24 cellular contexts compared by ENCODE assay signal in genomic region chr2:176146645-176147044, GRCh38. TPM values are rescaled to one million over a fixed set of nuclear protein-coding genes. Genes with fewer than 3 reads are reported as not detected.
"Had no signal": no experiment of that assay in that cellular context is flagged by ENCODE, and none has a peak within 500 bp of the region (broad histone marks: within the 10 kb centered on the region; RNA-seq: fewer than 3 reads in every experiment).

No MANE protein-coding gene starts in this region.

- H3K27me3 ChIP-seq: SJSA1 had no signal

- H3K9me3 ChIP-seq: SJSA1 had no signal

- H3K36me3 ChIP-seq: SJSA1 had no signal

- H3K4me1 ChIP-seq: SJSA1 had no signal

- DNase-seq: KBM-7, MV-4-11, NCI-H1048, NCI-H1105 treated with DMSO at 0.1 percent for 48 hours, NCI-H1417 treated with DMSO at 0.1 percent for 48 hours, NCI-H146, NCI-H1694 treated with DMSO at 0.1 percent for 48 hours, NCI-H1930, NCI-H2081, NCI-H2107, NCI-H2227 treated with DMSO at 0.1 percent for 48 hours, NCI-H524, NCI-H69, NCI-H774, Right ventricle myocardium superior, RPMI8226, SIG-M5 had no signal

- H3K27ac ChIP-seq: SJSA1, SK-N-MC had no signal

- H3K4me3 ChIP-seq: SJSA1 had no signal

RNA-seq across cellular contexts. Expression of gene HOXD4, which starts 4.7 kb away (rescaled TPM):
- total RNA-seq: HT1080; LHCN-M2; MCF 10A; NCI-H460; Right ventricle myocardium superior; T-helper 1 cell treated with Interleukin-12 subunit alpha and Interleukin-12 subunit beta and Interleukin-4 antibody, amounts not matched to agents 30 ng/mL and 1 ng/mL, for 36 hours had no signal

RNA-seq across cellular contexts. Expression of gene HOXD3, which starts 10.5 kb away (rescaled TPM):
- total RNA-seq: HT1080; LHCN-M2; MCF 10A; NCI-H460; T-helper 1 cell treated with Interleukin-12 subunit alpha and Interleukin-12 subunit beta and Interleukin-4 antibody, amounts not matched to agents 30 ng/mL and 1 ng/mL, for 36 hours had no signal

RNA-seq across cellular contexts. Expression of gene HOXD8, which starts 17.1 kb away (rescaled TPM):
- total RNA-seq: MCF 10A; T-helper 1 cell treated with Interleukin-12 subunit alpha and Interleukin-12 subunit beta and Interleukin-4 antibody, amounts not matched to agents 30 ng/mL and 1 ng/mL, for 36 hours had no signal

RNA-seq across cellular contexts. Expression of gene HOXD9, which starts 24.1 kb away (rescaled TPM):
- total RNA-seq: MCF 10A; NCI-H460; Right ventricle myocardium superior; T-helper 1 cell treated with Interleukin-12 subunit alpha and Interleukin-12 subunit beta and Interleukin-4 antibody, amounts not matched to agents 30 ng/mL and 1 ng/mL, for 36 hours had no signal

RNA-seq across cellular contexts. Expression of gene HOXD10, which starts 30.1 kb away (rescaled TPM):
- total RNA-seq: LHCN-M2; MCF 10A; Right ventricle myocardium superior; SJSA1; T-helper 1 cell treated with Interleukin-12 subunit alpha and Interleukin-12 subunit beta and Interleukin-4 antibody, amounts not matched to agents 30 ng/mL and 1 ng/mL, for 36 hours had no signal
